In the genomic region with DNA sequence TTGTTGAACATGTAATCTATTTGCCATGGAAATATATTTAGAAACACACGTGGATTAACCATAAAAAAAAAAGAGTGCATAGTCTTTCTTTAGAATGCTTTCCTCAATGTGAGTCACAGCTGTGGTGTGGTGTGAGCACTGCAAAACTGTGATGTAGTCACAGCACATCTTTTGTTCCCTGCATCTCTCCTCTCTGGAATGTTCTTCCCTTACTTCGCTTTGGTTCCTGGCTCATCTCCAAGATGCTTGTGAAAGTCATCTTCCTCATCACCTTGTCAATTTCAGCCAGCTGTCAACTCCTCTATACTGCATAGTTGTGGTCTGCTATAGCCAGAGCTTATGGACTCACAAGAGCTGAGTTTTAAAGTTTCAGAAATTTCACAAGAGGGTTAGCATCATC, we compare ENCODE assay signal across 11 cellular contexts.
DNase-seq lines count a peak whose midpoint lies in the region; ATAC-seq and TF ChIP-seq lines count a peak whose summit lies in the region.
"Had no signal": no experiment of that assay in that cellular context is flagged by ENCODE, and none has a peak within 500 bp of the region (broad histone marks: within the 10 kb centered on the region; RNA-seq: fewer than 3 reads in every experiment).

No MANE protein-coding gene starts in this region.

- in situ Hi-C loops in KBM-7 (cut with MboI; ENCODE audit: low pct_unique_long_range_greater_than_20kb, low sequenced_read_pairs): no loop called here

- no peak for ATAC-seq in HG03097 (IDR thresholded peaks at IDR 0.05; ENCODE audit: low FRiP score, unreplicated experiment)
- no peak for ATAC-seq in omental fat pad (ENCODE audit: low FRiP score)

- no peak overlapping the region for H3K4me3 ChIP-seq in epithelial cell of proximal tubule (ENCODE audit: low read depth, low read length)
- H3K4me3 ChIP-seq: tibial artery had no signal

- DNase-seq in H4 (ENCODE audit: low spot score): peak; percentile 53
- peak; percentile 69 for DNase-seq in RPMI7951 (ENCODE audit: low read depth)
- peak; percentile 51 for DNase-seq in epithelial cell of proximal tubule (ENCODE audit: low read depth)
- DNase-seq in renal cortical epithelial cell (ENCODE audit: low read depth): peak; percentile 88
- no peak for DNase-seq in KBM-7
- no peak for DNase-seq in dermis blood vessel endothelial cell
- DNase-seq in omental fat pad (ENCODE audit: low spot score): no peak
- DNase-seq: activated CD4-positive, CD25-positive, alpha-beta regulatory T cell treated with anti-CD3 and anti-CD28 coated beads, Interleukin-2, amount 50 U/mL, for 72 hours; NCI-H1417 treated with DMSO at 0.1 percent for 48 hours; tibial artery had no signal

- TF ChIP-seq CTCF in epithelial cell of proximal tubule (conservative IDR thresholded peaks at IDR 0.05; ENCODE audit: low read depth, low read length) (no peak), omental fat pad (IDR thresholded peaks at IDR 0.05) (no peak)

Comparison
In these comparisons a context has a peak if more than half of its experiments do, and no peak if none do; other contexts are left out.
1. DNase-seq: peak in H4 (single experiment), RPMI7951 (single experiment), epithelial cell of proximal tubule (single experiment) and renal cortical epithelial cell (single experiment); none in KBM-7 (single experiment), dermis blood vessel endothelial cell (single experiment) and omental fat pad (single experiment).